Comparison of ENCODE assay signal across 8 cellular contexts in the genomic region with DNA sequence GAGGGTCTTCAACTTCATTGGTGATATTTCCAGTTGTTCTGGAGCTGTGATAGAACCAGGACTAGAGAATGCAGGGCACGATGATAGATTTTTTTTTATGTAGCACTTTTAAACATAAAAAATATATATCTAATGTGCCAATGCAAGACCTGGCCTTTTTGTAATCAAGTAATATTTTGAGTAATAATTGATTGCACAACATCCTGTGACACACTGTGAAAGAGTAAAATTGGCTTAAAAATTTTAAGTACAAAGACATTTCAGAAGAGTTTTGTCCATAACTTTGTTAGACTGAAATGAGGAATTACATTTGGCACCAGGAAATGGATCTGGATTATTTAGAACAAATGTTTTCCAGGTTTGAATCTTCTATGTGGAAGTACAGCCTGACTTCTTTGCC. TPM values are rescaled to one million over a fixed set of nuclear protein-coding genes. Genes with fewer than 3 reads are reported as not detected.
A peak's percentile ranks its signal among the peaks of the same experiment; 100 is the strongest.
DNase-seq lines count a peak whose midpoint lies in the region; ATAC-seq and TF ChIP-seq lines count a peak whose summit lies in the region.
"Had no signal": no experiment of that assay in that cellular context is flagged by ENCODE, and none has a peak within 500 bp of the region (broad histone marks: within the 10 kb centered on the region; RNA-seq: fewer than 3 reads in every experiment).

No MANE protein-coding gene starts in this region.

- DNase-seq in DND-41 (no peak), fibroblast of pulmonary artery (ENCODE audit: low read depth) (peak; percentile 63), NCI-H1048 (lab: John Stamatoyannopoulos, UW) (no peak), Ammon's horn (ENCODE audit: low spot score) (no peak), T1000 (lab: John Stamatoyannopoulos, UW) (no peak)
- no peak for DNase-seq in activated CD4-positive, alpha-beta memory T cell treated with anti-CD3 and anti-CD28 coated beads, Interleukin-2, amount 10 ng/mL, durations not matched to agents 7 days and 5 days
- DNase-seq: WERI-Rb-1 had no signal

- no peak overlapping the region for H3K4me3 ChIP-seq in DND-41 (ENCODE audit: low read depth in 1 of 2, low read length in 2 of 2)
- H3K4me3 ChIP-seq in fibroblast of pulmonary artery (replicated peaks; ENCODE audit: low read depth, low read length): no peak overlapping the region
- no peak overlapping the region for H3K4me3 ChIP-seq in skeletal muscle tissue (ENCODE audit: low read length in 3 of 3)

- H3K9me3 ChIP-seq in DND-41 (ENCODE audit: insufficient read depth, low read length, severe bottlenecking) (no peaks in the 10 kb centered on the region), skeletal muscle tissue (ENCODE audit: control insufficient read depth in 3 of 3, low read length in 3 of 3) (no peaks in the 10 kb centered on the region)

- H3K9ac ChIP-seq in DND-41 (ENCODE audit: low read depth, low read length): no peak overlapping the region
- no peak overlapping the region for H3K9ac ChIP-seq in skeletal muscle tissue (ENCODE audit: low read depth in 1 of 3, low read length in 3 of 3)

- POLR2A ChIA-PET in activated CD4-positive, alpha-beta memory T cell treated with anti-CD3 and anti-CD28 coated beads, Interleukin-2, amount 10 ng/mL, durations not matched to agents 7 days and 5 days (lab: Charles Lee): interaction anchor here (0.9 to 19.4 kb wide), 19 partner anchors 10 to 133 kb away, joined by 3 to 366 read pairs (median 5); a partner anchor contains a TSS

- no peak for ATAC-seq in DND-41 (ENCODE audit: insufficient read depth, low read depth)

- peak overlapping the region; percentile 95 for H3K27ac Mint-ChIP-seq in activated CD4-positive, alpha-beta memory T cell treated with anti-CD3 and anti-CD28 coated beads, Interleukin-2, amount 10 ng/mL, durations not matched to agents 7 days and 5 days

- no peaks in the 10 kb centered on the region for H3K27me3 Mint-ChIP-seq in activated CD4-positive, alpha-beta memory T cell treated with anti-CD3 and anti-CD28 coated beads, Interleukin-2, amount 10 ng/mL, durations not matched to agents 7 days and 5 days

- H3K4me3 Mint-ChIP-seq in activated CD4-positive, alpha-beta memory T cell treated with anti-CD3 and anti-CD28 coated beads, Interleukin-2, amount 10 ng/mL, durations not matched to agents 7 days and 5 days: peak overlapping the region; percentile 68

- H3K4me1 ChIP-seq in DND-41 (ENCODE audit: insufficient read depth, low read length) (peaks cover 75% of the 10 kb centered on the region), skeletal muscle tissue (ENCODE audit: control insufficient read depth in 3 of 3, insufficient read depth in 3 of 3, low read length in 3 of 3) (peaks cover 12 to 25% (median 17%) of the 10 kb centered on the region in 3 donors)

- H3K79me2 ChIP-seq in DND-41 (ENCODE audit: insufficient read depth, low read length): peaks cover 96% of the 10 kb centered on the region

- 0 out of 2 replicates have a peak overlapping the region, but pooled peaks have one; percentile 60 for H3K4me2 ChIP-seq in DND-41 (ENCODE audit: insufficient read depth, low read length)

- peak overlapping the region; percentile 99 for H3K27ac ChIP-seq in DND-41 (ENCODE audit: low read length)
- peak overlapping the region; percentile 52 for H3K27ac ChIP-seq in skeletal muscle tissue (ENCODE audit: low read depth, low read length)
- H3K27ac ChIP-seq: WERI-Rb-1 had no signal

- H3K27me3 ChIP-seq in DND-41 (ENCODE audit: insufficient read depth, low read length, poor library complexity) (no peaks in the 10 kb centered on the region), skeletal muscle tissue (ENCODE audit: control insufficient read depth in 3 of 3, insufficient read depth in 3 of 3, low read length in 3 of 3) (no peaks in the 10 kb centered on the region)

- H3K36me3 Mint-ChIP-seq in activated CD4-positive, alpha-beta memory T cell treated with anti-CD3 and anti-CD28 coated beads, Interleukin-2, amount 10 ng/mL, durations not matched to agents 7 days and 5 days (ENCODE audit: low read depth): peaks cover 48% of the 10 kb centered on the region

- H2AFZ ChIP-seq in DND-41 (ENCODE audit: low read depth, low read length): no peak overlapping the region

- H3K9me3 Mint-ChIP-seq in activated CD4-positive, alpha-beta memory T cell treated with anti-CD3 and anti-CD28 coated beads, Interleukin-2, amount 10 ng/mL, durations not matched to agents 7 days and 5 days: peaks cover under 1% of the 10 kb centered on the region

- H3K36me3 ChIP-seq in DND-41 (ENCODE audit: insufficient read depth, low read length) (peaks cover 13% of the 10 kb centered on the region), skeletal muscle tissue (ENCODE audit: control insufficient read depth in 3 of 3, insufficient read depth in 3 of 3, low read length in 3 of 3) (no peaks in the 10 kb centered on the region)
- H3K36me3 ChIP-seq: WERI-Rb-1 had no signal

- peaks cover 94% of the 10 kb centered on the region for H3K4me1 Mint-ChIP-seq in activated CD4-positive, alpha-beta memory T cell treated with anti-CD3 and anti-CD28 coated beads, Interleukin-2, amount 10 ng/mL, durations not matched to agents 7 days and 5 days

- peaks cover 36% of the 10 kb centered on the region for H4K20me1 ChIP-seq in DND-41 (ENCODE audit: insufficient read depth, low read length)

- CTCF ChIA-PET in activated CD4-positive, alpha-beta memory T cell treated with anti-CD3 and anti-CD28 coated beads, Interleukin-2, amount 10 ng/mL, durations not matched to agents 7 days and 5 days (lab: Charles Lee): interaction anchor here (0.6 to 1.9 kb wide), 8 partner anchors 11 to 1156 kb away, joined by 3 to 14 read pairs (median 4); no protein-coding TSS in a partner anchor

- no peak for TF ChIP-seq CTCF in DND-41 (IDR thresholded peaks at IDR 0.05; ENCODE audit: borderline replicate concordance, extremely low read depth, low read length, poor library complexity, severe bottlenecking)
- TF ChIP-seq CTCF in fibroblast of pulmonary artery (IDR thresholded peaks at IDR 0.05; ENCODE audit: low read length, missing control alignments): no peak

RNA-seq across cellular contexts. Expression of a gene that starts 22.1 kb away (rescaled TPM):
- 100 to 1,000 TPM; 186 to 195 TPM for total RNA-seq in activated CD4-positive, alpha-beta memory T cell treated with anti-CD3 and anti-CD28 coated beads, Interleukin-2, amount 10 ng/mL, durations not matched to agents 7 days and 5 days
- 32.4 TPM for total RNA-seq in skeletal muscle tissue
